Comparison of ENCODE assay signal across 24 cellular contexts in genomic region chr18:39594206-39594605, GRCh38.
"Had no signal": no experiment of that assay in that cellular context is flagged by ENCODE, and none has a peak within 500 bp of the region (broad histone marks: within the 10 kb centered on the region; RNA-seq: fewer than 3 reads in every experiment).

No MANE protein-coding gene starts in this region.

- H3K27ac Mint-ChIP-seq: memory B cell; naive B cell; natural killer cell; nephron progenitor cell; neural progenitor cell; progenitor cell of endocrine pancreas; stimulated activated naive B cell treated with anti-CD40 and anti-IgM and Interleukin-4, amounts not matched to agents 10 μg/mL and 1 μg/mL and 100 μg/mL, for 72 hours had no signal

- H3K27me3 Mint-ChIP-seq: memory B cell; naive B cell; progenitor cell of endocrine pancreas; stimulated activated naive B cell treated with anti-CD40 and anti-IgM and Interleukin-4, amounts not matched to agents 10 μg/mL and 1 μg/mL and 100 μg/mL, for 72 hours had no signal

- H3K9me3 Mint-ChIP-seq: neural progenitor cell had no signal

- H3K4me1 Mint-ChIP-seq: memory B cell; naive B cell; natural killer cell; stimulated activated naive B cell treated with anti-CD40 and anti-IgM and Interleukin-4, amounts not matched to agents 10 μg/mL and 1 μg/mL and 100 μg/mL, for 72 hours had no signal

- ATAC-seq: mucosa of descending colon; natural killer cell; right lobe of liver; stimulated activated naive B cell treated with anti-CD40 and anti-IgM and Interleukin-4, amounts not matched to agents 10 μg/mL and 1 μg/mL and 100 μg/mL, for 72 hours; stimulated activated naive CD8-positive, alpha-beta T cell treated with anti-CD3 and anti-CD28 coated beads, Interleukin-15, Interleukin-2, amounts not matched to agents 100 U/mL and 50 U/mL, for 24 hours had no signal

- H3K4me3 Mint-ChIP-seq: memory B cell; naive B cell; natural killer cell; nephron progenitor cell; neural progenitor cell; stimulated activated naive B cell treated with anti-CD40 and anti-IgM and Interleukin-4, amounts not matched to agents 10 μg/mL and 1 μg/mL and 100 μg/mL, for 72 hours had no signal

- DNase-seq: islet precursor cell; left ventricle myocardium inferior; midbrain; mucosa of descending colon; naive B cell; natural killer cell; nephron progenitor cell; occipital lobe; ovary; right lobe of liver; stimulated activated CD4-positive, alpha-beta T cell treated with anti-CD3 and anti-CD28 coated beads, Interleukin-12 subunit alpha, Interleukin-12 subunit beta, amount 100 ng/mL, for 4 hours; stimulated activated CD4-positive, alpha-beta T cell treated with anti-CD3 and anti-CD28 coated beads, Interleukin-15, amount 100 ng/mL, for 24 hours; stimulated activated CD4-positive, alpha-beta T cell treated with anti-CD3 and anti-CD28 coated beads, Interleukin-2, amount 100 ng/mL, for 24 hours; stimulated activated CD4-positive, alpha-beta T cell treated with anti-CD3 and anti-CD28 coated beads, Interleukin-4, amount 100 ng/mL, for 1 hour; stimulated activated naive B cell treated with anti-CD40 and anti-IgM and Interleukin-4, amounts not matched to agents 10 μg/mL and 1 μg/mL and 100 μg/mL, for 72 hours; stimulated activated naive CD8-positive, alpha-beta T cell treated with anti-CD3 and anti-CD28 coated beads, Interleukin-15, Interleukin-2, amounts not matched to agents 100 U/mL and 50 U/mL, for 24 hours; stomach; testis; thyroid gland; transverse colon; upper lobe of left lung had no signal

- H3K36me3 Mint-ChIP-seq: memory B cell; naive B cell; natural killer cell; stimulated activated naive B cell treated with anti-CD40 and anti-IgM and Interleukin-4, amounts not matched to agents 10 μg/mL and 1 μg/mL and 100 μg/mL, for 72 hours had no signal
